ENCODE assay signal across 16 cellular contexts in the genomic region with DNA sequence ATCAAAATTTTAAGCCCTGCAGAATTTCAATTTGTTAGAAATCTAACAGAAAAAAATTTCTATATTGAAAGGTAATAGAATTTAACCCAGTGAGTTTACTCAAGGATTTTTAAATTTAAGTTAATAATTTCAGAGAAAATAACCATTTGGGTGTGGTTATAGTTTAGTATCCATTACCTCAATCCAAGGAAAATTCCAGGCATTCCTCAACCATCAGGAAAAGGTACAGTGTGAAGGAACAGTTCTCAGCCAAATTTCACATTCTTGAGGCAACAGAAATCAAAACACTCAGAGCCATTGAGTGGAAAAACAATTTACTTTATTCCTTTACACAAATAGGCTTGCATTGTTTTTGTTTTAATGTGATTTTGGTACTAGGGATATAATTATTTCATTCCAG. TPM values are rescaled to one million over a fixed set of nuclear protein-coding genes. Genes with fewer than 3 reads are reported as not detected.
A peak's percentile ranks its signal among the peaks of the same experiment; 100 is the strongest.
DNase-seq lines count a peak whose midpoint lies in the region; ATAC-seq and TF ChIP-seq lines count a peak whose summit lies in the region.
"Had no signal": no experiment of that assay in that cellular context is flagged by ENCODE, and none has a peak within 500 bp of the region (broad histone marks: within the 10 kb centered on the region; RNA-seq: fewer than 3 reads in every experiment).

No MANE protein-coding gene starts in this region.

- H3K9me3 Mint-ChIP-seq in activated T-cell treated with anti-CD3 and anti-CD28 coated beads, Interleukin-2, amount 50 U/mL, for 72 hours, result no peaks in the 10 kb centered on the region
- no peaks in the 10 kb centered on the region for H3K9me3 Mint-ChIP-seq in HFFc6
- H3K9me3 Mint-ChIP-seq: CD4-positive, alpha-beta memory T cell had no signal

- in situ Hi-C loops in ACHN (cut with HindIII; ENCODE audit: low pct_ligation_motif_present, low pct_unique_long_range_greater_than_20kb, low sequenced_read_pairs), result no loop called here

- H3K27ac Mint-ChIP-seq in activated T-cell treated with anti-CD3 and anti-CD28 coated beads, Interleukin-2, amount 50 U/mL, for 72 hours, result no peak overlapping the region
- no peak overlapping the region for H3K27ac Mint-ChIP-seq in HFFc6
- H3K27ac Mint-ChIP-seq: CD4-positive, alpha-beta memory T cell had no signal

- no peak for ATAC-seq in activated T-cell treated with anti-CD3 and anti-CD28 coated beads, Interleukin-2, amount 50 U/mL, for 72 hours (replicated peaks in 1 of 2)
- ATAC-seq: GM12878 had no signal

- DNase-seq in ACHN (peak; percentile 1), kidney glomerular epithelial cell (lab: John Stamatoyannopoulos, UW) (peak; percentile 2), renal cortical epithelial cell (ENCODE audit: low read depth) (peak; percentile 21), SKM-1 treated with dmso at 0.1 percent for 144 hours (lab: John Stamatoyannopoulos, UW; ENCODE audit: unreplicated experiment) (no peak), HFFc6 (no peak), MV-4-11 (lab: John Stamatoyannopoulos, UW) (no peak)
- DNase-seq in activated T-cell treated with anti-CD3 and anti-CD28 coated beads, Interleukin-2, amount 50 U/mL, for 72 hours, result no peak
- DNase-seq: C1 segment of cervical spinal cord; CD4-positive, alpha-beta memory T cell; COR-L47; DMS153; DND-41; GDM1; GM23248 had no signal

- no peak for TF ChIP-seq RAD21 in Ishikawa (IDR thresholded peaks at IDR 0.05; ENCODE audit: low read depth)

- H3K4me3 Mint-ChIP-seq in activated T-cell treated with anti-CD3 and anti-CD28 coated beads, Interleukin-2, amount 50 U/mL, for 72 hours, result no peak overlapping the region
- no peak overlapping the region for H3K4me3 Mint-ChIP-seq in HFFc6
- H3K4me3 Mint-ChIP-seq: CD4-positive, alpha-beta memory T cell had no signal

- no peaks in the 10 kb centered on the region for H3K4me1 Mint-ChIP-seq in activated T-cell treated with anti-CD3 and anti-CD28 coated beads, Interleukin-2, amount 50 U/mL, for 72 hours (ENCODE audit: low read depth)
- H3K4me1 Mint-ChIP-seq in HFFc6 (ENCODE audit: low read depth), result no peaks in the 10 kb centered on the region
- H3K4me1 Mint-ChIP-seq: CD4-positive, alpha-beta memory T cell had no signal

- H3K27me3 Mint-ChIP-seq in activated T-cell treated with anti-CD3 and anti-CD28 coated beads, Interleukin-2, amount 50 U/mL, for 72 hours (ENCODE audit: low read depth), result peaks cover 38% of the 10 kb centered on the region
- H3K27me3 Mint-ChIP-seq in HFFc6 (ENCODE audit: insufficient read depth), result peaks cover 6% of the 10 kb centered on the region

- no peak for TF ChIP-seq EP300 in Ishikawa (IDR thresholded peaks at IDR 0.05; ENCODE audit: borderline replicate concordance)

- no peak for TF ChIP-seq CTCF in HFFc6 (IDR thresholded peaks at IDR 0.05)

- H3K36me3 Mint-ChIP-seq in activated T-cell treated with anti-CD3 and anti-CD28 coated beads, Interleukin-2, amount 50 U/mL, for 72 hours (ENCODE audit: insufficient read depth in 2 of 2), result no peaks in the 10 kb centered on the region
- H3K36me3 Mint-ChIP-seq in HFFc6 (ENCODE audit: low read depth), result no peaks in the 10 kb centered on the region
- H3K36me3 Mint-ChIP-seq: CD4-positive, alpha-beta memory T cell had no signal

TF ChIP-seq in Ishikawa, 13 proteins besides CTCF, POLR2A, EP300 and RAD21:
- TF ChIP-seq FOXM1 (IDR thresholded peaks at IDR 0.05; ENCODE audit: borderline replicate concordance, low read depth), result no peak
- peak; percentile 71 for TF ChIP-seq TEAD4 (IDR thresholded peaks at IDR 0.05)

RNA-seq across cellular contexts. Expression of gene ONECUT2, which starts 45.5 kb away (rescaled TPM):
- under 0.01 and 0.80 TPM in 2 replicates for total RNA-seq in renal cortical epithelial cell
- under 1 TPM; 0.02 TPM for total RNA-seq in activated T-cell treated with anti-CD3 and anti-CD28 coated beads, Interleukin-2, amount 50 U/mL, for 72 hours
- under 1 TPM; 0.10 to 0.40 (median 0.18) TPM for total RNA-seq in HFFc6 (2021; fragmentation: NEBNext Ultra II Directional; extraction: Animal tissue kit (Norgen Biotek cat#: 25700))
- total RNA-seq: CD4-positive, alpha-beta memory T cell; GM23248 had no signal

Comparison
In these comparisons a context has a peak if more than half of its experiments do, and no peak if none do; other contexts are left out.
1. DNase-seq: peak in ACHN (single experiment), kidney glomerular epithelial cell (single experiment) and renal cortical epithelial cell (single experiment); none in SKM-1 treated with dmso at 0.1 percent for 144 hours (single experiment), activated T-cell treated with anti-CD3 and anti-CD28 coated beads, Interleukin-2, amount 50 U/mL, for 72 hours (0 of 2), HFFc6 (single experiment) and MV-4-11 (single experiment).